Comparison of ENCODE assay signal across 1 cellular context in the genomic region with DNA sequence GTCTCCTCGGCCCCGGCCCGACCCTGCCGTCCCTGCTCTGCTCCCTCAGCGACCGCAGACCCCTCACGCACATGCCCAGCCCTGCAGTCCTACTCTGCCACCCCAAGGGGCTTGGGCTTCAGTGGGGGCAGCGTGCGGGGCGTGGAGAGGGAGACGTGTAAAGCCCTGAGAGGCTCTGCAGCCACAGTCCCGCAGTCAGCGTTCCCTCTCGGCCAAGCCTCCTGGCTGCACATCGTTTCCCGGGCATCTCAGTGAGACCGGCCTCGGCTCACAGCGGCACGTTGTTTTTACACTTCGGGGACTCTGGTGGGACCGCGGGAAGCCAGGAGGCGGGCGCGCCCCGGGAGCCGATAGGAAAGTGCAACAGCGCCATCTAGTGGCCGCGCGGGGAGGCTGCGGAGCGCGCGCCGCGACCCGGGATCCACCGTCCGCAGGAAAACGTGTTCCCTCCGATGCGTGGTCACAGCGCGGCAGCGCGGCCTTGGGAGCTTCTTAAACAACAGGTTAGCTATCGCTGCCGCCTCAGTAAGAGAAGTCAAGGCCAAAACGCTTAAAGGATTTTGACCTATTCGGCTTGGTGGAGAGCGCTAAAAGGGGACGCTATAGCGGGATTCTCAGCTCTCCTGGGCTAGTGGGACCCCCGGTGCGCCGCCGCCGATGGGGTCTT.
TF ChIP-seq lines count a peak whose summit lies in the region.

No MANE protein-coding gene starts in this region.

TF ChIP-seq in HepG2, 621 proteins besides CTCF, POLR2A, EP300 and RAD21 (continued from another document and continues in another):
- TF ChIP-seq, protein P1, sequence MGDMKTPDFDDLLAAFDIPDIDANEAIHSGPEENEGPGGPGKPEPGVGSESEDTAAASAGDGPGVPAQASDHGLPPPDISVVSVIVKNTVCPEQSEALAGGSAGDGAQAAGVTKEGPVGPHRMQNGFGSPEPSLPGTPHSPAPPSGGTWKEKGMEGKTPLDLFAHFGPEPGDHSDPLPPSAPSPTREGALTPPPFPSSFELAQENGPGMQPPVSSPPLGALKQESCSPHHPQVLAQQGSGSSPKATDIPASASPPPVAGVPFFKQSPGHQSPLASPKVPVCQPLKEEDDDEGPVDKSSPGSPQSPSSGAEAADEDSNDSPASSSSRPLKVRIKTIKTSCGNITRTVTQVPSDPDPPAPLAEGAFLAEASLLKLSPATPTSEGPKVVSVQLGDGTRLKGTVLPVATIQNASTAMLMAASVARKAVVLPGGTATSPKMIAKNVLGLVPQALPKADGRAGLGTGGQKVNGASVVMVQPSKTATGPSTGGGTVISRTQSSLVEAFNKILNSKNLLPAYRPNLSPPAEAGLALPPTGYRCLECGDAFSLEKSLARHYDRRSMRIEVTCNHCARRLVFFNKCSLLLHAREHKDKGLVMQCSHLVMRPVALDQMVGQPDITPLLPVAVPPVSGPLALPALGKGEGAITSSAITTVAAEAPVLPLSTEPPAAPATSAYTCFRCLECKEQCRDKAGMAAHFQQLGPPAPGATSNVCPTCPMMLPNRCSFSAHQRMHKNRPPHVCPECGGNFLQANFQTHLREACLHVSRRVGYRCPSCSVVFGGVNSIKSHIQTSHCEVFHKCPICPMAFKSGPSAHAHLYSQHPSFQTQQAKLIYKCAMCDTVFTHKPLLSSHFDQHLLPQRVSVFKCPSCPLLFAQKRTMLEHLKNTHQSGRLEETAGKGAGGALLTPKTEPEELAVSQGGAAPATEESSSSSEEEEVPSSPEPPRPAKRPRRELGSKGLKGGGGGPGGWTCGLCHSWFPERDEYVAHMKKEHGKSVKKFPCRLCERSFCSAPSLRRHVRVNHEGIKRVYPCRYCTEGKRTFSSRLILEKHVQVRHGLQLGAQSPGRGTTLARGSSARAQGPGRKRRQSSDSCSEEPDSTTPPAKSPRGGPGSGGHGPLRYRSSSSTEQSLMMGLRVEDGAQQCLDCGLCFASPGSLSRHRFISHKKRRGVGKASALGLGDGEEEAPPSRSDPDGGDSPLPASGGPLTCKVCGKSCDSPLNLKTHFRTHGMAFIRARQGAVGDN (CRISPR knock-in tag; IDR thresholded peaks at IDR 0.05) = peak; percentile 48; the same call in 1 of the 2 replicates
- TF ChIP-seq ZBTB7B (CRISPR knock-in tag; IDR thresholded peaks at IDR 0.05) (0 out of 2 replicates have a peak, but pooled peaks have one; percentile 53), ZNF501 (CRISPR knock-in tag; IDR thresholded peaks at IDR 0.05) (peak; percentile 57; the same call in 1 of the 2 replicates), ZNF772 (CRISPR knock-in tag; IDR thresholded peaks at IDR 0.05) (0 out of 2 replicates have a peak, but pooled peaks have one; percentile 43), TBX2 (CRISPR knock-in tag; IDR thresholded peaks at IDR 0.05; ENCODE audit: borderline replicate concordance) (peak; percentile 29; the same call in 1 of the 2 replicates), NBN (conservative IDR thresholded peaks at IDR 0.05) (no peak), ZNF329 (CRISPR knock-in tag; IDR thresholded peaks at IDR 0.05; ENCODE audit: low read depth) (no peak), AGO2 (optimal IDR thresholded peaks at IDR 0.05; ENCODE audit: low read depth, low read length) (no peak), MEIS2 (CRISPR knock-in tag; IDR thresholded peaks at IDR 0.05) (0 out of 2 replicates have a peak, but pooled peaks have one; percentile 32), DMAP1 (CRISPR knock-in tag; IDR thresholded peaks at IDR 0.05) (no peak), KDM5B (CRISPR knock-in tag; IDR thresholded peaks at IDR 0.05; ENCODE audit: borderline replicate concordance) (peak; percentile 70; the same call in 1 of the 2 replicates), SALL1 (CRISPR knock-in tag; IDR thresholded peaks at IDR 0.05) (peak; percentile 31; the same call in 1 of the 2 replicates), ISL2 (CRISPR knock-in tag; IDR thresholded peaks at IDR 0.05) (no peak), GABPB1 (CRISPR knock-in tag; IDR thresholded peaks at IDR 0.05) (peak; percentile 44; the same call in 1 of the 2 replicates), MAFG (CRISPR knock-in tag; IDR thresholded peaks at IDR 0.05) (0 out of 2 replicates have a peak, but pooled peaks have one; percentile 25), NFKB2 (CRISPR knock-in tag; IDR thresholded peaks at IDR 0.05; ENCODE audit: borderline replicate concordance) (peak; percentile 59; the same call in 1 of the 2 replicates), SNAI1 (CRISPR knock-in tag; IDR thresholded peaks at IDR 0.05; ENCODE audit: borderline replicate concordance) (no peak), SMC3 (IDR thresholded peaks at IDR 0.05; ENCODE audit: low read length) (peak; percentile 16; the same call in 1 of the 2 replicates), RCOR2 (CRISPR knock-in tag; IDR thresholded peaks at IDR 0.05) (no peak), ZNF788 (CRISPR knock-in tag; IDR thresholded peaks at IDR 0.05; ENCODE audit: borderline replicate concordance) (0 out of 2 replicates have a peak, but pooled peaks have one; percentile 47), RXRA (CRISPR knock-in tag; IDR thresholded peaks at IDR 0.05) (0 out of 2 replicates have a peak, but pooled peaks have one; percentile 17)
- TF ChIP-seq, protein P2, sequence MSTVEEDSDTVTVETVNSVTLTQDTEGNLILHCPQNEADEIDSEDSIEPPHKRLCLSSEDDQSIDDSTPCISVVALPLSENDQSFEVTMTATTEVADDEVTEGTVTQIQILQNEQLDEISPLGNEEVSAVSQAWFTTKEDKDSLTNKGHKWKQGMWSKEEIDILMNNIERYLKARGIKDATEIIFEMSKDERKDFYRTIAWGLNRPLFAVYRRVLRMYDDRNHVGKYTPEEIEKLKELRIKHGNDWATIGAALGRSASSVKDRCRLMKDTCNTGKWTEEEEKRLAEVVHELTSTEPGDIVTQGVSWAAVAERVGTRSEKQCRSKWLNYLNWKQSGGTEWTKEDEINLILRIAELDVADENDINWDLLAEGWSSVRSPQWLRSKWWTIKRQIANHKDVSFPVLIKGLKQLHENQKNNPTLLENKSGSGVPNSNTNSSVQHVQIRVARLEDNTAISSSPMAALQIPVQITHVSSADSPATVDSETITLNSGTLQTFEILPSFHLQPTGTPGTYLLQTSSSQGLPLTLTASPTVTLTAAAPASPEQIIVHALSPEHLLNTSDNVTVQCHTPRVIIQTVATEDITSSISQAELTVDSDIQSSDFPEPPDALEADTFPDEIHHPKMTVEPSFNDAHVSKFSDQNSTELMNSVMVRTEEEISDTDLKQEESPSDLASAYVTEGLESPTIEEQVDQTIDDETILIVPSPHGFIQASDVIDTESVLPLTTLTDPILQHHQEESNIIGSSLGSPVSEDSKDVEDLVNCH (CRISPR knock-in tag; IDR thresholded peaks at IDR 0.05) = no peak
- TF ChIP-seq, protein P3, sequence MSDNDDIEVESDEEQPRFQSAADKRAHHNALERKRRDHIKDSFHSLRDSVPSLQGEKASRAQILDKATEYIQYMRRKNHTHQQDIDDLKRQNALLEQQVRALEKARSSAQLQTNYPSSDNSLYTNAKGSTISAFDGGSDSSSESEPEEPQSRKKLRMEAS (IDR thresholded peaks at IDR 0.05) = peak; percentile 71
- TF ChIP-seq, protein P4, sequence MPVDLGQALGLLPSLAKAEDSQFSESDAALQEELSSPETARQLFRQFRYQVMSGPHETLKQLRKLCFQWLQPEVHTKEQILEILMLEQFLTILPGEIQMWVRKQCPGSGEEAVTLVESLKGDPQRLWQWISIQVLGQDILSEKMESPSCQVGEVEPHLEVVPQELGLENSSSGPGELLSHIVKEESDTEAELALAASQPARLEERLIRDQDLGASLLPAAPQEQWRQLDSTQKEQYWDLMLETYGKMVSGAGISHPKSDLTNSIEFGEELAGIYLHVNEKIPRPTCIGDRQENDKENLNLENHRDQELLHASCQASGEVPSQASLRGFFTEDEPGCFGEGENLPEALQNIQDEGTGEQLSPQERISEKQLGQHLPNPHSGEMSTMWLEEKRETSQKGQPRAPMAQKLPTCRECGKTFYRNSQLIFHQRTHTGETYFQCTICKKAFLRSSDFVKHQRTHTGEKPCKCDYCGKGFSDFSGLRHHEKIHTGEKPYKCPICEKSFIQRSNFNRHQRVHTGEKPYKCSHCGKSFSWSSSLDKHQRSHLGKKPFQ (CRISPR knock-in tag; IDR thresholded peaks at IDR 0.05; ENCODE audit: insufficient replicate concordance) = no peak
- TF ChIP-seq, protein P5, sequence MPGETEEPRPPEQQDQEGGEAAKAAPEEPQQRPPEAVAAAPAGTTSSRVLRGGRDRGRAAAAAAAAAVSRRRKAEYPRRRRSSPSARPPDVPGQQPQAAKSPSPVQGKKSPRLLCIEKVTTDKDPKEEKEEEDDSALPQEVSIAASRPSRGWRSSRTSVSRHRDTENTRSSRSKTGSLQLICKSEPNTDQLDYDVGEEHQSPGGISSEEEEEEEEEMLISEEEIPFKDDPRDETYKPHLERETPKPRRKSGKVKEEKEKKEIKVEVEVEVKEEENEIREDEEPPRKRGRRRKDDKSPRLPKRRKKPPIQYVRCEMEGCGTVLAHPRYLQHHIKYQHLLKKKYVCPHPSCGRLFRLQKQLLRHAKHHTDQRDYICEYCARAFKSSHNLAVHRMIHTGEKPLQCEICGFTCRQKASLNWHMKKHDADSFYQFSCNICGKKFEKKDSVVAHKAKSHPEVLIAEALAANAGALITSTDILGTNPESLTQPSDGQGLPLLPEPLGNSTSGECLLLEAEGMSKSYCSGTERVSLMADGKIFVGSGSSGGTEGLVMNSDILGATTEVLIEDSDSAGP (CRISPR knock-in tag; IDR thresholded peaks at IDR 0.05; ENCODE audit: borderline replicate concordance) = peak; percentile 56; the same call in 1 of the 2 replicates
- TF ChIP-seq, protein P6, sequence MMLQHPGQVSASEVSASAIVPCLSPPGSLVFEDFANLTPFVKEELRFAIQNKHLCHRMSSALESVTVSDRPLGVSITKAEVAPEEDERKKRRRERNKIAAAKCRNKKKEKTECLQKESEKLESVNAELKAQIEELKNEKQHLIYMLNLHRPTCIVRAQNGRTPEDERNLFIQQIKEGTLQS (CRISPR knock-in tag; IDR thresholded peaks at IDR 0.05) = peak; percentile 11; the same call in 1 of the 2 replicates
- TF ChIP-seq, protein P7, sequence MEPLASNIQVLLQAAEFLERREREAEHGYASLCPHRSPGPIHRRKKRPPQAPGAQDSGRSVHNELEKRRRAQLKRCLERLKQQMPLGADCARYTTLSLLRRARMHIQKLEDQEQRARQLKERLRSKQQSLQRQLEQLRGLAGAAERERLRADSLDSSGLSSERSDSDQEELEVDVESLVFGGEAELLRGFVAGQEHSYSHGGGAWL (CRISPR knock-in tag; IDR thresholded peaks at IDR 0.05) = 0 out of 2 replicates have a peak, but pooled peaks have one; percentile 49
- TF ChIP-seq, protein P8, sequence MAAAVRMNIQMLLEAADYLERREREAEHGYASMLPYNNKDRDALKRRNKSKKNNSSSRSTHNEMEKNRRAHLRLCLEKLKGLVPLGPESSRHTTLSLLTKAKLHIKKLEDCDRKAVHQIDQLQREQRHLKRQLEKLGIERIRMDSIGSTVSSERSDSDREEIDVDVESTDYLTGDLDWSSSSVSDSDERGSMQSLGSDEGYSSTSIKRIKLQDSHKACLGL (CRISPR knock-in tag; IDR thresholded peaks at IDR 0.05) = 0 out of 2 replicates have a peak, but pooled peaks have one; percentile 53
- TF ChIP-seq, protein P9, sequence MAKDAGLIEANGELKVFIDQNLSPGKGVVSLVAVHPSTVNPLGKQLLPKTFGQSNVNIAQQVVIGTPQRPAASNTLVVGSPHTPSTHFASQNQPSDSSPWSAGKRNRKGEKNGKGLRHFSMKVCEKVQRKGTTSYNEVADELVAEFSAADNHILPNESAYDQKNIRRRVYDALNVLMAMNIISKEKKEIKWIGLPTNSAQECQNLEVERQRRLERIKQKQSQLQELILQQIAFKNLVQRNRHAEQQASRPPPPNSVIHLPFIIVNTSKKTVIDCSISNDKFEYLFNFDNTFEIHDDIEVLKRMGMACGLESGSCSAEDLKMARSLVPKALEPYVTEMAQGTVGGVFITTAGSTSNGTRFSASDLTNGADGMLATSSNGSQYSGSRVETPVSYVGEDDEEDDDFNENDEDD (CRISPR knock-in tag; IDR thresholded peaks at IDR 0.05; ENCODE audit: borderline replicate concordance) = peak; percentile 75; the same call in 1 of the 2 replicates
- TF ChIP-seq, protein P10, sequence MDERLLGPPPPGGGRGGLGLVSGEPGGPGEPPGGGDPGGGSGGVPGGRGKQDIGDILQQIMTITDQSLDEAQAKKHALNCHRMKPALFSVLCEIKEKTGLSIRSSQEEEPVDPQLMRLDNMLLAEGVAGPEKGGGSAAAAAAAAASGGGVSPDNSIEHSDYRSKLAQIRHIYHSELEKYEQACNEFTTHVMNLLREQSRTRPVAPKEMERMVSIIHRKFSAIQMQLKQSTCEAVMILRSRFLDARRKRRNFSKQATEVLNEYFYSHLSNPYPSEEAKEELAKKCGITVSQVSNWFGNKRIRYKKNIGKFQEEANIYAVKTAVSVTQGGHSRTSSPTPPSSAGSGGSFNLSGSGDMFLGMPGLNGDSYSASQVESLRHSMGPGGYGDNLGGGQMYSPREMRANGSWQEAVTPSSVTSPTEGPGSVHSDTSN (CRISPR knock-in tag; IDR thresholded peaks at IDR 0.05) = no peak
- TF ChIP-seq, protein P11, sequence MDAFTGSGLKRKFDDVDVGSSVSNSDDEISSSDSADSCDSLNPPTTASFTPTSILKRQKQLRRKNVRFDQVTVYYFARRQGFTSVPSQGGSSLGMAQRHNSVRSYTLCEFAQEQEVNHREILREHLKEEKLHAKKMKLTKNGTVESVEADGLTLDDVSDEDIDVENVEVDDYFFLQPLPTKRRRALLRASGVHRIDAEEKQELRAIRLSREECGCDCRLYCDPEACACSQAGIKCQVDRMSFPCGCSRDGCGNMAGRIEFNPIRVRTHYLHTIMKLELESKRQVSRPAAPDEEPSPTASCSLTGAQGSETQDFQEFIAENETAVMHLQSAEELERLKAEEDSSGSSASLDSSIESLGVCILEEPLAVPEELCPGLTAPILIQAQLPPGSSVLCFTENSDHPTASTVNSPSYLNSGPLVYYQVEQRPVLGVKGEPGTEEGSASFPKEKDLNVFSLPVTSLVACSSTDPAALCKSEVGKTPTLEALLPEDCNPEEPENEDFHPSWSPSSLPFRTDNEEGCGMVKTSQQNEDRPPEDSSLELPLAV (CRISPR knock-in tag; conservative IDR thresholded peaks at IDR 0.05; ENCODE audit: low read depth) = no peak
- TF ChIP-seq, protein P12, sequence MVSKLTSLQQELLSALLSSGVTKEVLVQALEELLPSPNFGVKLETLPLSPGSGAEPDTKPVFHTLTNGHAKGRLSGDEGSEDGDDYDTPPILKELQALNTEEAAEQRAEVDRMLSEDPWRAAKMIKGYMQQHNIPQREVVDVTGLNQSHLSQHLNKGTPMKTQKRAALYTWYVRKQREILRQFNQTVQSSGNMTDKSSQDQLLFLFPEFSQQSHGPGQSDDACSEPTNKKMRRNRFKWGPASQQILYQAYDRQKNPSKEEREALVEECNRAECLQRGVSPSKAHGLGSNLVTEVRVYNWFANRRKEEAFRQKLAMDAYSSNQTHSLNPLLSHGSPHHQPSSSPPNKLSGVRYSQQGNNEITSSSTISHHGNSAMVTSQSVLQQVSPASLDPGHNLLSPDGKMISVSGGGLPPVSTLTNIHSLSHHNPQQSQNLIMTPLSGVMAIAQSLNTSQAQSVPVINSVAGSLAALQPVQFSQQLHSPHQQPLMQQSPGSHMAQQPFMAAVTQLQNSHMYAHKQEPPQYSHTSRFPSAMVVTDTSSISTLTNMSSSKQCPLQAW (CRISPR knock-in tag; IDR thresholded peaks at IDR 0.05) = 0 out of 2 replicates have a peak, but pooled peaks have one; percentile 56
